In the genomic region with DNA sequence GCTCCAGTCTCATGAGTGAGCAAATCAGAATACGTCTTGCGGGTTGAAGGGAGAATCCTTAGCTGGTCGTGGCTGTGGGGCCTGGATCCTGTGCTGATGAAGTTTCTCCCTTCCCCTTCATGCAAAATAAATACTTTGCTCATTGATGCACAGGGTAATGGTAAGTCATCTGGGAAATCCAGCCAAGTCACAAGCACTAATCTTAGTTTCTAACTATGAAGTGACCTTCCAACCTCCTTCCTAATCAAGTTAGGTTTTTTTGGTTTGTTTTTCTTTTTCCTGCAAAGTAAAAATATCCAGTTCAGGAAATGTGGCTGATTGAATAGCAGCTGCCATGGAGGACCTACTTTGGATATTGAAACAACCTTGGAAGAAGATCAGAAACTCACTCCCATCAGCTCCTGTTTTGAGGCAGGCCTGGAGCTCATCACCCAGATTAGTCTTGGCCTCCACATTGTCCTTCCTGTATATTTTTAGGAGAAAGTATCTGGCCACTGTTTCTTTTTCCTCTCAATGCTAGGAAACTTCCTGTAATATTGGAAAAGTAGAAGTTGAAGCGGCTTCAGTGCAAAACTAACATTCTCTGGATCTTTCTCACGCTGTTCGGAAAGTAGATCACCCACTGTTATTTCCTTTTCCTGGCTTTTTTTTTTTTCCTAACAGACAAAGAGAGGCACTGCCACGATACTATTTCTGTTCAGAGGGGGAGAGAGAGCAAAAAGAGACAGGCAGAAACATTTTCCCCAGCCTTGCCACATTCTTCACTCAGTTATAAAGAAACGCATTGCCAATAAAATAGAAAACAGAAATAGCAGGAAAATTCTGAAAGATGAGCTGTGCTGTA, we compare ENCODE assay signal across 1 cellular context.
TF ChIP-seq lines count a peak whose summit lies in the region.

No MANE protein-coding gene starts in this region.

TF ChIP-seq in HepG2, 621 proteins besides CTCF, POLR2A, EP300 and RAD21:
- TF ChIP-seq IRF9 (CRISPR knock-in tag; IDR thresholded peaks at IDR 0.05; ENCODE audit: borderline replicate concordance) (no peak), ZNF232 (CRISPR knock-in tag; IDR thresholded peaks at IDR 0.05; ENCODE audit: borderline replicate concordance) (no peak), ZNF12 (CRISPR knock-in tag; IDR thresholded peaks at IDR 0.05) (no peak), ZNF317 (CRISPR knock-in tag; IDR thresholded peaks at IDR 0.05) (no peak), NFE2 (CRISPR knock-in tag; IDR thresholded peaks at IDR 0.05) (no peak), GATA4 (IDR thresholded peaks at IDR 0.05; ENCODE audit: borderline replicate concordance, low read depth) (no peak), HMG20B (CRISPR knock-in tag; conservative IDR thresholded peaks at IDR 0.05) (no peak), AGO2 (optimal IDR thresholded peaks at IDR 0.05; ENCODE audit: low read depth, low read length) (no peak), AKAP8 (CRISPR knock-in tag; IDR thresholded peaks at IDR 0.05) (no peak), SSRP1 (CRISPR knock-in tag; IDR thresholded peaks at IDR 0.05) (no peak), IRF2 (CRISPR knock-in tag; IDR thresholded peaks at IDR 0.05) (no peak)
- TF ChIP-seq, protein P1, sequence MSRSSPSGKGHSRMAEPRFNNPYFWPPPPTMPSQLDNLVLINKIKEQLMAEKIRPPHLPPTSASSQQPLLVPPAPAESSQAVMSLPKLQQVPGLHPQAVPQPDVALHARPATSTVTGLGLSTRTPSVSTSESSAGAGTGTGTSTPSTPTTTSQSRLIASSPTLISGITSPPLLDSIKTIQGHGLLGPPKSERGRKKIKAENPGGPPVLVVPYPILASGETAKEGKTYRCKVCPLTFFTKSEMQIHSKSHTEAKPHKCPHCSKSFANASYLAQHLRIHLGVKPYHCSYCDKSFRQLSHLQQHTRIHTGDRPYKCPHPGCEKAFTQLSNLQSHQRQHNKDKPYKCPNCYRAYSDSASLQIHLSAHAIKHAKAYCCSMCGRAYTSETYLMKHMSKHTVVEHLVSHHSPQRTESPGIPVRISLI (CRISPR knock-in tag; IDR thresholded peaks at IDR 0.05; ENCODE audit: borderline replicate concordance): no peak
